Comparison of ENCODE assay signal across 14 cellular contexts in genomic region chr10:73480158-73480557, GRCh38. TPM values are rescaled to one million over a fixed set of nuclear protein-coding genes. Genes with fewer than 3 reads are reported as not detected.
DNase-seq lines count a peak whose midpoint lies in the region; ATAC-seq lines count a peak whose summit lies in the region.
"Had no signal": no experiment of that assay in that cellular context is flagged by ENCODE, and none has a peak within 500 bp of the region (broad histone marks: within the 10 kb centered on the region; RNA-seq: fewer than 3 reads in every experiment).

No MANE protein-coding gene starts in this region.

- H3K4me3 Mint-ChIP-seq in activated T-helper 2 cell treated with anti-CD3 and anti-CD28 coated beads, Interferon-gamma antibody, Interleukin-2, Interleukin-4, amounts not matched to agents 10 μg/mL and 5 μg/mL and 100 μg/mL, durations not matched to agents 14 hours and 24 hours and 36 hours (ENCODE audit: low read depth) = peak overlapping the region; percentile 39

- DNase-seq in GM04504 (ENCODE audit: low read depth) = peak; percentile 17
- DNase-seq in activated T-helper 2 cell treated with anti-CD3 and anti-CD28 coated beads, Interferon-gamma antibody, Interleukin-2, Interleukin-4, amounts not matched to agents 10 μg/mL and 5 μg/mL and 100 μg/mL, durations not matched to agents 14 hours and 24 hours and 36 hours (ENCODE audit: low spot score) = no peak
- DNase-seq in kidney glomerular epithelial cell (lab: John Stamatoyannopoulos, UW) = peak; percentile 46
- DNase-seq in activated naive CD4-positive, alpha-beta T cell treated with anti-CD3 and anti-CD28 coated beads, Interleukin-2, amount 50 U/mL, for 16 hours = no peak
- DNase-seq in caudate nucleus (lab: John Stamatoyannopoulos, UW) = no peak
- DNase-seq in stimulated activated naive CD4-positive, alpha-beta T cell treated with Interleukin-2 at 50 U/mL for 16 hours (lab: John Stamatoyannopoulos, UW) = no peak
- DNase-seq in NCI-H345 treated with DMSO at 0.1 percent for 48 hours (lab: John Stamatoyannopoulos, UW; ENCODE audit: unreplicated experiment) = no peak
- DNase-seq: activated CD4-positive, alpha-beta T cell treated with anti-CD3 and anti-CD28 coated beads for 4 hours; amygdala; lower lobe of right lung; NCI-H1694 treated with DMSO at 0.1 percent for 48 hours; retina; Right ventricle myocardium superior had no signal

- H3K27me3 Mint-ChIP-seq in activated T-helper 2 cell treated with anti-CD3 and anti-CD28 coated beads, Interferon-gamma antibody, Interleukin-2, Interleukin-4, amounts not matched to agents 10 μg/mL and 5 μg/mL and 100 μg/mL, durations not matched to agents 14 hours and 24 hours and 36 hours (ENCODE audit: low read depth) = no peaks in the 10 kb centered on the region

- H3K4me1 Mint-ChIP-seq in activated T-helper 2 cell treated with anti-CD3 and anti-CD28 coated beads, Interferon-gamma antibody, Interleukin-2, Interleukin-4, amounts not matched to agents 10 μg/mL and 5 μg/mL and 100 μg/mL, durations not matched to agents 14 hours and 24 hours and 36 hours (ENCODE audit: low read depth) = peaks cover 32% of the 10 kb centered on the region

- H3K27ac Mint-ChIP-seq in activated T-helper 2 cell treated with anti-CD3 and anti-CD28 coated beads, Interferon-gamma antibody, Interleukin-2, Interleukin-4, amounts not matched to agents 10 μg/mL and 5 μg/mL and 100 μg/mL, durations not matched to agents 14 hours and 24 hours and 36 hours = peak overlapping the region; percentile 53

- H3K36me3 Mint-ChIP-seq in activated T-helper 2 cell treated with anti-CD3 and anti-CD28 coated beads, Interferon-gamma antibody, Interleukin-2, Interleukin-4, amounts not matched to agents 10 μg/mL and 5 μg/mL and 100 μg/mL, durations not matched to agents 14 hours and 24 hours and 36 hours (ENCODE audit: low read depth) = peaks cover 49% of the 10 kb centered on the region

- ATAC-seq in HG02852 (IDR thresholded peaks at IDR 0.05; ENCODE audit: unreplicated experiment) = peak; percentile 54
- ATAC-seq: lower lobe of right lung had no signal

- no peak overlapping the region for H3K27ac ChIP-seq in caudate nucleus (ENCODE audit: low read depth, low read length)
- H3K27ac ChIP-seq: lower lobe of right lung had no signal

- H3K9me3 Mint-ChIP-seq in activated T-helper 2 cell treated with anti-CD3 and anti-CD28 coated beads, Interferon-gamma antibody, Interleukin-2, Interleukin-4, amounts not matched to agents 10 μg/mL and 5 μg/mL and 100 μg/mL, durations not matched to agents 14 hours and 24 hours and 36 hours = peaks cover 3% of the 10 kb centered on the region

- intact Hi-C loops in activated T-helper 2 cell treated with anti-CD3 and anti-CD28 coated beads, Interferon-gamma antibody, Interleukin-2, Interleukin-4, amounts not matched to agents 10 μg/mL and 5 μg/mL and 100 μg/mL, durations not matched to agents 14 hours and 24 hours and 36 hours (cut with micrococcal nuclease) = loop anchor here (1.0 to 5.0 kb wide), 4 partner anchors 13 to 577 kb away; no protein-coding TSS in a partner anchor

RNA-seq across cellular contexts. Expression of gene PPP3CB, which starts 15.7 kb away (rescaled TPM):
- 45.4 and 46.0 TPM in 2 replicates for total RNA-seq in activated T-helper 2 cell treated with anti-CD3 and anti-CD28 coated beads, Interferon-gamma antibody, Interleukin-2, Interleukin-4, amounts not matched to agents 10 μg/mL and 5 μg/mL and 100 μg/mL, durations not matched to agents 14 hours and 24 hours and 36 hours

RNA-seq across cellular contexts. Expression of gene MSS51, which starts 46.8 kb away (rescaled TPM):
- 2.6 and 3.3 TPM in 2 replicates for total RNA-seq in activated T-helper 2 cell treated with anti-CD3 and anti-CD28 coated beads, Interferon-gamma antibody, Interleukin-2, Interleukin-4, amounts not matched to agents 10 μg/mL and 5 μg/mL and 100 μg/mL, durations not matched to agents 14 hours and 24 hours and 36 hours

Comparison
In these comparisons a context has a peak if more than half of its experiments do, and no peak if none do; other contexts are left out.
1. DNase-seq: peak in GM04504 (single experiment) and kidney glomerular epithelial cell (single experiment); none in activated T-helper 2 cell treated with anti-CD3 and anti-CD28 coated beads, Interferon-gamma antibody, Interleukin-2, Interleukin-4, amounts not matched to agents 10 μg/mL and 5 μg/mL and 100 μg/mL, durations not matched to agents 14 hours and 24 hours and 36 hours (single experiment), activated naive CD4-positive, alpha-beta T cell treated with anti-CD3 and anti-CD28 coated beads, Interleukin-2, amount 50 U/mL, for 16 hours (single experiment), caudate nucleus (0 of 61), stimulated activated naive CD4-positive, alpha-beta T cell treated with Interleukin-2 at 50 U/mL for 16 hours (single experiment) and NCI-H345 treated with DMSO at 0.1 percent for 48 hours (single experiment).